In the genomic region with DNA sequence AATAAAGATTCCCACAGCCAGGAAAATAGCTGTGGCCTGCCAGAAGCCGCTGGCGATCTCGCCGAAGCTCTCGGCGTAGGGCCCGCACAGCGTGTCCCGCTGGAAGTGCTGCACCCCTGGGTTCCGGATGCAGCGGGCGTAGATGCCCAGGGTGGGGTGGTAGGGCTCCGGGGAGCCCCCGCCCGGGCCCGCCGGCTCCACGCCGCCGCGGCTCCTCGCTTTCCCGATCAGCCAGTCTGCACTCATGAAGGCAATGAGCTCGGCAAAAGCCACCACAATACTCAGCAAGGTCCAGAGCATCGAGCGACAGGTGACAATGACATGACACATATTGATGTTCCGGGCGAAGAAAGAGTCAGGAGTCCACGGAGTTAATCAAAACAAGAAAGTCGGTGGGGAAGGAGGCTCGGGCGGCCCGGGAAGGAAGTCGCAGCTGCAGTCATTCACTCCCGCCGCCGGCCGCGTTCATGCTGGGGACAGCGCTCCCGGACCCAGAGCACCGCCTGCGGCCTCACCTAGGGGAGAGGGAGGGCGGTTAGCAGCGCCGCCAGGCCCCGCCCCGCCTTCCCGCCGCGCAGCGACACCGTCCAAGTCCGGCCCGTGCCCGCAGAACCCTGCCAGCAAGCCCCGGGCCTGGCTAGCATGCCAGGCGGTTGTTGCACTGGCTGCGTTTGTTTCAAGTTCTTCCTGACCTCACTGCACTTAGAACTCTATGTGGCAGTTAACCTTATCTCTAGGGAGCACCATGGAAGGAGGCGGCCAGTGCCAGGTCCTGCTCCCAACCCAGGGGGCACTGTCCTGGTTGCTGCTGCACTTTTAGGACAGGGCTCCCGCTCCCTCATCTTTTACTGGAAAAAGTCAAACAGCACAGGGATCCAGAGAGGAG, we compare ENCODE assay signal across 9 cellular contexts.
DNase-seq lines count a peak whose midpoint lies in the region; ATAC-seq and TF ChIP-seq lines count a peak whose summit lies in the region.
"Had no signal": no experiment of that assay in that cellular context is flagged by ENCODE, and none has a peak within 500 bp of the region (broad histone marks: within the 10 kb centered on the region; RNA-seq: fewer than 3 reads in every experiment).

No MANE protein-coding gene starts in this region.

- peak overlapping the region; percentile 56 to 73 for H3K4me3 ChIP-seq in mucosa of rectum (ENCODE audit: low read length in 2 of 2)
- H3K4me3 ChIP-seq: SK-N-MC had no signal

- H3K27me3 Mint-ChIP-seq in activated CD8-positive, alpha-beta T cell treated with anti-CD3 and anti-CD28 coated beads, Interleukin-2, amount 10 ng/mL, durations not matched to agents 7 days and 5 days (ENCODE audit: low read depth) = peaks cover 61% of the 10 kb centered on the region
- peaks cover 2% of the 10 kb centered on the region for H3K27me3 Mint-ChIP-seq in endothelial cell (ENCODE audit: unreplicated experiment)

- H3K9ac ChIP-seq in mucosa of rectum (ENCODE audit: low read depth in 1 of 2, low read length in 2 of 2) = peak overlapping the region; percentile 36 to 64

- no peaks in the 10 kb centered on the region for H3K36me3 Mint-ChIP-seq in activated CD8-positive, alpha-beta T cell treated with anti-CD3 and anti-CD28 coated beads, Interleukin-2, amount 10 ng/mL, durations not matched to agents 7 days and 5 days (ENCODE audit: low read depth)
- peaks cover 15% of the 10 kb centered on the region for H3K36me3 Mint-ChIP-seq in endothelial cell (ENCODE audit: low read depth, unreplicated experiment)

- DNase-seq in COR-L47 (lab: John Stamatoyannopoulos, UW) (peak; percentile 50), GM20000 (ENCODE audit: low spot score) (peak; percentile 79), HuH-7 (ENCODE audit: low spot score) (peak; percentile 57), endothelial cell (ENCODE audit: low spot score) (peak; percentile 47)
- peak; percentile 33 for DNase-seq in activated CD8-positive, alpha-beta T cell treated with anti-CD3 and anti-CD28 coated beads, Interleukin-2, amount 10 ng/mL, durations not matched to agents 7 days and 5 days

- H3K27ac Mint-ChIP-seq in activated CD8-positive, alpha-beta T cell treated with anti-CD3 and anti-CD28 coated beads, Interleukin-2, amount 10 ng/mL, durations not matched to agents 7 days and 5 days = no peak overlapping the region
- H3K27ac Mint-ChIP-seq in endothelial cell (ENCODE audit: unreplicated experiment) = no peak overlapping the region

- peaks cover 14% of the 10 kb centered on the region for H3K4me1 Mint-ChIP-seq in activated CD8-positive, alpha-beta T cell treated with anti-CD3 and anti-CD28 coated beads, Interleukin-2, amount 10 ng/mL, durations not matched to agents 7 days and 5 days (ENCODE audit: low read depth)
- H3K4me1 Mint-ChIP-seq in endothelial cell (ENCODE audit: unreplicated experiment) = peaks cover 37% of the 10 kb centered on the region

- no peaks in the 10 kb centered on the region for H3K27me3 ChIP-seq in mucosa of rectum (ENCODE audit: control insufficient read depth in 2 of 2, insufficient read depth in 2 of 2, low read length in 2 of 2)

- no peaks in the 10 kb centered on the region for H3K36me3 ChIP-seq in mucosa of rectum (ENCODE audit: control insufficient read depth in 2 of 2, insufficient read depth in 2 of 2, low read length in 2 of 2)

- no peaks in the 10 kb centered on the region for H3K9me3 ChIP-seq in mucosa of rectum (ENCODE audit: control insufficient read depth in 2 of 2, low read length in 2 of 2)

- TF ChIP-seq CTCF in GM20000 (IDR thresholded peaks at IDR 0.05; ENCODE audit: extremely low read depth, missing control alignments) (no peak), endothelial cell (IDR thresholded peaks at IDR 0.05; ENCODE audit: unreplicated experiment) (no peak)

- ATAC-seq in activated CD8-positive, alpha-beta T cell treated with anti-CD3 and anti-CD28 coated beads, Interleukin-2, amount 10 ng/mL, durations not matched to agents 7 days and 5 days = peak; percentile 82
- ATAC-seq in HG03378 (IDR thresholded peaks at IDR 0.05; ENCODE audit: unreplicated experiment) = no peak

- POLR2A ChIA-PET in activated CD8-positive, alpha-beta T cell treated with anti-CD3 and anti-CD28 coated beads, Interleukin-2, amount 10 ng/mL, durations not matched to agents 7 days and 5 days (lab: Charles Lee) = no interaction called here

- H3K27ac ChIP-seq in mucosa of rectum (ENCODE audit: low read depth in 2 of 2, low read length in 2 of 2) (peak overlapping the region; percentile 45 to 49), temporal lobe (ENCODE audit: low read depth, low read length) (peak overlapping the region; percentile 22)
- H3K27ac ChIP-seq: SK-N-MC had no signal

- no peaks in the 10 kb centered on the region for H3K9me3 Mint-ChIP-seq in activated CD8-positive, alpha-beta T cell treated with anti-CD3 and anti-CD28 coated beads, Interleukin-2, amount 10 ng/mL, durations not matched to agents 7 days and 5 days (ENCODE audit: insufficient read depth)
- H3K9me3 Mint-ChIP-seq in endothelial cell (ENCODE audit: unreplicated experiment) = no peaks in the 10 kb centered on the region

- CTCF ChIA-PET in activated CD8-positive, alpha-beta T cell treated with anti-CD3 and anti-CD28 coated beads, Interleukin-2, amount 10 ng/mL, durations not matched to agents 7 days and 5 days (lab: Charles Lee) = interaction anchor here (1.0 to 1.7 kb wide), 2 partner anchors 23 to 42 kb away, joined by 5 to 6 read pairs; no protein-coding TSS in a partner anchor

- peak overlapping the region; percentile 74 for H3K4me3 Mint-ChIP-seq in activated CD8-positive, alpha-beta T cell treated with anti-CD3 and anti-CD28 coated beads, Interleukin-2, amount 10 ng/mL, durations not matched to agents 7 days and 5 days
- H3K4me3 Mint-ChIP-seq in endothelial cell (ENCODE audit: unreplicated experiment) = peak overlapping the region; percentile 70

- peaks cover 18% of the 10 kb centered on the region in 2 donors for H3K4me1 ChIP-seq in mucosa of rectum (ENCODE audit: control insufficient read depth in 2 of 2, insufficient read depth in 2 of 2, low read length in 2 of 2)
